ENCODE assay signal across 8 cellular contexts in the genomic region with DNA sequence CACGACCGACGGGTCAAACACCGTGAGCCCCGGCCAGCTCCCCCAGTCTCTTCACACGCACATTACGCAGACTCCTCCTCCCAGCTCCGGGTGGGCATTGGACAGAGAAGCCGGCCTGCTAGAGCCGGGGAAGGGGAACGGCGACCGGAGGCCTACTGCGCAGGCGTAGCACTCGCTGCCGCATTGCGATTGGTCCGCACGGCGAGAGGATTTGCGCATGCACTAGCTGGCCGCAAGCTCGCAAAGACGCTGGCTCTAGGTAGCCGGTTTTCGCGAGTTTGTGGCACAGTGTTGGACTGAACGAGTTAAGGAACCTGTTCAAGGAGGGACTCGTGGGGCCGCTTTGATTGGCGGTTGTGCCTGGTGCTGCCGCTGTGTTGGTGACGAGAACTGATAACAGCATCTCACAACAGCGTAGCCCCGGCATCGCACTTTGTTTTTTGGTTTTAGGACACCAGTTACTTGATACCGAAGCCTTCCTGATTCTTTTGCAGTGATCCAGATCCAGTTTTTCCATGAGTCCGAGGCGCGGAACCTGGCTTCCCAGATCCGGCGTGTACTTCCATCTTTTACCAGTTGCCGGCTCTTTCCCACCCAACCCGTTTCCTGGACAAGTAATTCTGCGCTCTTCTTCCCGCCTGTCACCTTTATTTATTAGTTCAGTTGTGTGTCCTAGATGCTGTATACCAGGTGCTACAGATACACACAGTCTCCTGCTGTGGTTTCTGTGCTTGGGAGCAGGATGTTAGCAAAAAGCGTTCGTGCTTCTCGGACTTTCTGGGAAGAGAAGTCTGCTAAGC.
DNase-seq lines count a peak whose midpoint lies in the region; ATAC-seq lines count a peak whose summit lies in the region.

A gene (minus strand): TSS at position 139 of the 800 bp plus-strand sequence. CDS start 185 bp downstream, outside the sequence.

- H3K9me3 Mint-ChIP-seq in central memory CD8-positive, alpha-beta T cell = no peaks in the 10 kb centered on the region

- peak; percentile 90 for DNase-seq in AG08396 (ENCODE audit: low spot score)
- DNase-seq in NCI-H446 (lab: John Stamatoyannopoulos, UW) = peak; percentile 88 to 93
- DNase-seq in activated CD4-positive, CD25-positive, alpha-beta regulatory T cell treated with anti-CD3 and anti-CD28 coated beads, Interleukin-2, amount 50 U/mL, for 16 hours (ENCODE audit: low read depth, low spot score) = peak; percentile 75
- DNase-seq in central memory CD8-positive, alpha-beta T cell (ENCODE audit: low spot score in 2 of 2) = peak; percentile 66 to 79
- DNase-seq in iris pigment epithelial cell (ENCODE audit: low read depth) = peak; percentile 96
- DNase-seq in stimulated activated CD4-positive, alpha-beta T cell treated with anti-CD3 and anti-CD28 coated beads, Interleukin-12 subunit alpha, Interleukin-12 subunit beta, amount 100 ng/mL, for 24 hours (ENCODE audit: low read depth in 2 of 2) = peak; percentile 70 to 79

- no peaks in the 10 kb centered on the region for H3K27me3 Mint-ChIP-seq in central memory CD8-positive, alpha-beta T cell

- ATAC-seq in GM19025 (IDR thresholded peaks at IDR 0.05; ENCODE audit: low read depth, unreplicated experiment) (peak; percentile 89), HG03342 (IDR thresholded peaks at IDR 0.05; ENCODE audit: unreplicated experiment) (peak; percentile 84)
- ATAC-seq in central memory CD8-positive, alpha-beta T cell (replicated peaks; ENCODE audit: extremely low read depth, poor library complexity, severe bottlenecking) = peak; percentile 94

- peak within 1 kb of the TSS; percentile 89 for H3K27ac Mint-ChIP-seq in central memory CD8-positive, alpha-beta T cell (ENCODE audit: low read depth)

- peak within 1 kb of the TSS; percentile 89 for H3K4me3 Mint-ChIP-seq in central memory CD8-positive, alpha-beta T cell

- H3K4me1 Mint-ChIP-seq in central memory CD8-positive, alpha-beta T cell = peaks cover 23% of the 10 kb centered on the region

- peaks cover 13% of the 10 kb centered on the region for H3K36me3 Mint-ChIP-seq in central memory CD8-positive, alpha-beta T cell (ENCODE audit: insufficient read depth)

Comparison
In these comparisons a context has a peak if more than half of its experiments do, and no peak if none do; other contexts are left out.
1. Peak in every context shown above with its lines: DNase-seq and ATAC-seq.